ENCODE assay signal across 19 cellular contexts in genomic region chr15:56251315-56252091, GRCh38.
"Had no signal": no experiment of that assay in that cellular context is flagged by ENCODE, and none has a peak within 500 bp of the region (broad histone marks: within the 10 kb centered on the region; RNA-seq: fewer than 3 reads in every experiment).

No MANE protein-coding gene starts in this region.

- H3K9me3 ChIP-seq: thyroid gland had no signal

- H3K36me3 ChIP-seq: brain microvascular endothelial cell, thyroid gland had no signal

- H3K27me3 ChIP-seq: brain microvascular endothelial cell, thyroid gland had no signal

- H3K27ac ChIP-seq: brain microvascular endothelial cell, thyroid gland had no signal

- H3K4me1 ChIP-seq: thyroid gland had no signal

- DNase-seq: activated CD4-positive, alpha-beta T cell treated with anti-CD3 and anti-CD28 coated beads for 48 hours; activated CD4-positive, CD25-positive, alpha-beta regulatory T cell; activated CD8-positive, alpha-beta T cell treated with anti-CD3 and anti-CD28 coated beads for 36 hours; activated naive CD4-positive, alpha-beta T cell treated with Interleukin-2 at 50 U/mL for 16 hours; activated naive CD8-positive, alpha-beta T cell treated with anti-CD3 and anti-CD28 coated beads, Interleukin-2, amount 10 ng/mL, durations not matched to agents 7 days and 5 days; activated T-cell treated with anti-CD3 and anti-CD28 coated beads, Interleukin-2, amount 50 U/mL, for 24 hours; brain microvascular endothelial cell; cerebellar nuclear complex; cortex of kidney; left ventricle myocardium superior; naive thymus-derived CD8-positive, alpha-beta T cell; retina; stimulated activated CD4-positive, alpha-beta T cell treated with anti-CD3 and anti-CD28 coated beads, Interleukin-12 subunit alpha, Interleukin-12 subunit beta, amount 100 ng/mL, for 4 hours; stimulated activated CD4-positive, alpha-beta T cell treated with anti-CD3 and anti-CD28 coated beads, Interleukin-1b, Interleukin-23, amount 100 ng/mL, for 48 hours; stimulated activated CD8-positive, alpha-beta memory T cell treated with anti-CD3 and anti-CD28 coated beads, Interleukin-4, amount 100 ng/mL, for 48 hours; stimulated activated naive CD4-positive, alpha-beta T cell; thyroid gland had no signal

- H3K4me3 ChIP-seq: thyroid gland had no signal

- ATAC-seq: activated CD8-positive, alpha-beta T cell treated with anti-CD3 and anti-CD28 coated beads for 36 hours; esophagus mucosa; naive thymus-derived CD8-positive, alpha-beta T cell had no signal

- FAIRE-seq: urothelium cell line had no signal
